In genomic region chr12:53427905-53428594, GRCh38 we compare ENCODE assay signal across 1 cellular context.
TF ChIP-seq lines count a peak whose summit lies in the region.

No MANE protein-coding gene starts in this region.

TF ChIP-seq in HCT116, 20 proteins besides CTCF, POLR2A, EP300 and RAD21 (continued from another document):
- peak; percentile 23 for TF ChIP-seq ZBTB33 (IDR thresholded peaks at IDR 0.05; ENCODE audit: extremely low read depth, insufficient replicate concordance, low read length)
- no peak for TF ChIP-seq REST (IDR thresholded peaks at IDR 0.05; ENCODE audit: low read depth)
- peak; percentile 91 for TF ChIP-seq JUND (IDR thresholded peaks at IDR 0.05)
- TF ChIP-seq EZH2 (IDR thresholded peaks at IDR 0.05): no peak
- no peak for TF ChIP-seq CEBPB (IDR thresholded peaks at IDR 0.05; ENCODE audit: low read depth)
- TF ChIP-seq SIN3A (IDR thresholded peaks at IDR 0.05; ENCODE audit: low read depth): peak; percentile 63; the same call in 1 of the 2 replicates
- TF ChIP-seq TCF7L2 (IDR thresholded peaks at IDR 0.05; ENCODE audit: borderline replicate concordance, extremely low read depth, insufficient read depth, insufficient read length): no peak
- TF ChIP-seq EZH2phosphoT487 (IDR thresholded peaks at IDR 0.05; ENCODE audit: borderline replicate concordance): no peak
- TF ChIP-seq MAX (IDR thresholded peaks at IDR 0.05): peak; percentile 93
- TF ChIP-seq ZFX (IDR thresholded peaks at IDR 0.05): no peak
TF ChIP-seq in HCT116: peak in this region for 9.
